Comparison of ENCODE assay signal across 22 cellular contexts in genomic region chr1:204304067-204304466, GRCh38. TPM values are rescaled to one million over a fixed set of nuclear protein-coding genes. Genes with fewer than 3 reads are reported as not detected.
DNase-seq lines count a peak whose midpoint lies in the region; ATAC-seq, FAIRE-seq and TF ChIP-seq lines count a peak whose summit lies in the region.
"Had no signal": no experiment of that assay in that cellular context is flagged by ENCODE, and none has a peak within 500 bp of the region (broad histone marks: within the 10 kb centered on the region; RNA-seq: fewer than 3 reads in every experiment).

No MANE protein-coding gene starts in this region.

- H2BK5ac ChIP-seq in H1 (ENCODE audit: low read depth, low read length): peak overlapping the region; percentile 91; the same call in 1 of the 2 replicates

- H3K23ac ChIP-seq in H1 (ENCODE audit: insufficient read length): no peak overlapping the region

- TF ChIP-seq EP300 in H1 (IDR thresholded peaks at IDR 0.05; ENCODE audit: borderline replicate concordance in 1 of 2, low read depth in 2 of 2, low read length in 2 of 2): peak in 1 of 2 experiments; percentile 53; a peak in 1 of 3 replicates

- no peak overlapping the region for H3K9ac ChIP-seq in HUES6 (ENCODE audit: low read length)
- no peak overlapping the region for H3K9ac ChIP-seq in H1 (replicated peaks in 1 of 4; ENCODE audit: extremely low read depth in 1 of 4, low read depth in 3 of 4, low read length in 3 of 4)

- H4K20me1 ChIP-seq in H1 (replicated peaks in 1 of 2; ENCODE audit: control insufficient read depth in 1 of 2, insufficient read depth in 2 of 2, low read length in 2 of 2): no peaks in the 10 kb centered on the region

- no peak for TF ChIP-seq CTCF in H1 (IDR thresholded peaks at IDR 0.05; ENCODE audit: control extremely low read depth in 1 of 3, insufficient read depth in 1 of 3, low read depth in 1 of 3, low read length in 3 of 3)

- H2BK120ac ChIP-seq in H1 (replicated peaks; ENCODE audit: low read depth, low read length): no peak overlapping the region

- H3K36me3 ChIP-seq in HUES6 (ENCODE audit: control insufficient read depth, insufficient read depth, low read length) (no peaks in the 10 kb centered on the region), H1 (ENCODE audit: control insufficient read depth in 2 of 4, insufficient read depth in 4 of 4, low read length in 3 of 4) (no peaks in the 10 kb centered on the region), mesodermal cell (ENCODE audit: control insufficient read depth, insufficient read depth, low read length) (no peaks in the 10 kb centered on the region)
- H3K36me3 ChIP-seq: brain microvascular endothelial cell had no signal

- H2BK15ac ChIP-seq in H1 (ENCODE audit: low read length): no peak overlapping the region

- no peak overlapping the region for H2AK5ac ChIP-seq in H1 (ENCODE audit: low read depth, low read length)

- DNase-seq in EH (ENCODE audit: low read depth) (peak; percentile 60), H1 (ENCODE audit: low read depth in 1 of 2, low spot score in 2 of 2) (peak in 1 of 2 experiments; percentile 46), DMS79 (lab: John Stamatoyannopoulos, UW) (no peak), germinal center (ENCODE audit: low spot score) (no peak)
- DNase-seq: activated CD4-positive, CD25-positive, alpha-beta regulatory T cell treated with anti-CD3 and anti-CD28 coated beads, Interleukin-2, amount 50 U/mL, for 72 hours; activated CD8-positive, alpha-beta memory T cell treated with anti-CD3 and anti-CD28 coated beads for 24 hours; activated naive CD8-positive, alpha-beta T cell treated with anti-CD3 and anti-CD28 coated beads, Interleukin-2, amount 10 ng/mL, durations not matched to agents 7 days and 5 days; brain microvascular endothelial cell; CD4-positive, CD25-positive, alpha-beta regulatory T cell; left ventricle myocardium superior; NCI-H146; NCI-H2171 treated with DMSO at 0.1 percent for 48 hours; nucleus accumbens; retina had no signal

- H3K56ac ChIP-seq in H1 (replicated peaks; ENCODE audit: insufficient read length, low read depth, low read length): no peak overlapping the region

- H3K4me1 ChIP-seq in HUES6 (ENCODE audit: control insufficient read depth, insufficient read depth, low read length) (peaks cover 48% of the 10 kb centered on the region), H1 (replicated peaks in 1 of 4; ENCODE audit: control insufficient read depth in 3 of 4, insufficient read depth in 4 of 4, low read length in 3 of 4) (peaks cover 7 to 32% (median 18%) of the 10 kb centered on the region in 4 experiments), mesodermal cell (ENCODE audit: control insufficient read depth, insufficient read depth, low read length, poor library complexity, severe bottlenecking) (peaks cover 34% of the 10 kb centered on the region)

- no peak overlapping the region; the same call in 1 of the 2 replicates for H2BK12ac ChIP-seq in H1 (ENCODE audit: low read depth, low read length)

- H3K79me1 ChIP-seq in H1 (ENCODE audit: low read depth, low read length): no peaks in the 10 kb centered on the region

- CTCF ChIA-PET in H1 (lab: Charles Lee; ENCODE audit: partially characterized antibody): interaction anchor here (0.8 to 13.2 kb wide), 14 partner anchors 10 to 433 kb away, joined by 3 to 168 read pairs (median 5); partner anchors contain the start of genes GOLT1A and PLEKHA6

- H2AFZ ChIP-seq in H1 (ENCODE audit: low read length): no peak overlapping the region

- H2BK20ac ChIP-seq in H1 (ENCODE audit: low read length): no peak overlapping the region

- TF ChIP-seq RAD21 in H1 (IDR thresholded peaks at IDR 0.05 in 1 of 2, conservative IDR thresholded peaks at IDR 0.05 in 1 of 2; ENCODE audit: low read depth in 2 of 2, low read length in 2 of 2): no peak

- H3K4ac ChIP-seq in H1 (replicated peaks; ENCODE audit: insufficient read length, low read depth, low read length): no peak overlapping the region

- H4K5ac ChIP-seq in H1 (ENCODE audit: insufficient read length, low read depth, low read length): no peak overlapping the region

- 23% methylated on average over 4 of the region's 4 CpGs; no CpG with 5 or more reads in 1 of the 2 experiments for WGBS in H1 (ENCODE audit: extremely low coverage in 1 of 2, insufficient coverage in 1 of 2, insufficient read length in 1 of 2, insufficient replicate concordance in 2 of 2, low coverage in 1 of 2, low lambda C conversion rate in 2 of 2, missing lambda C conversion rate in 1 of 2), 2 experiments
- WGBS in mesodermal cell (ENCODE audit: insufficient coverage in 2 of 2), 2 experiments: no CpG with 5 or more reads among the region's 4 CpGs

- peak; percentile 60 for FAIRE-seq in H1 (lab: Jason Lieb, UNC)
- FAIRE-seq: frontal cortex, HTR-8/SVneo had no signal

- H3K4me2 ChIP-seq in H1 (ENCODE audit: insufficient read depth in 1 of 2, low read depth in 2 of 2, low read length in 2 of 2): 0 out of 4 replicates have a peak overlapping the region, but pooled peaks have one; percentile 1 to 13

- ATAC-seq in GM21825 (IDR thresholded peaks at IDR 0.05; ENCODE audit: unreplicated experiment) (no peak), HG03108 (IDR thresholded peaks at IDR 0.05; ENCODE audit: unreplicated experiment) (no peak)
- ATAC-seq: left ventricle myocardium superior, Panc1 had no signal

- H3K14ac ChIP-seq in H1 (ENCODE audit: insufficient read length): no peak overlapping the region

- peak overlapping the region; percentile 61 for H3K27ac ChIP-seq in HUES6 (ENCODE audit: low read depth, low read length)
- H3K27ac ChIP-seq in H1 (ENCODE audit: low read depth, low read length): no peak overlapping the region; the same call in 1 of the 2 replicates
- peak overlapping the region; percentile 59 for H3K27ac ChIP-seq in mesodermal cell (ENCODE audit: low read depth, low read length, severe bottlenecking)
- H3K27ac ChIP-seq: brain microvascular endothelial cell, SK-N-MC had no signal

- H4K91ac ChIP-seq in H1 (replicated peaks; ENCODE audit: insufficient read length, low read length): no peak overlapping the region

- H3K27me3 ChIP-seq in HUES6 (ENCODE audit: control insufficient read depth, insufficient read depth, low read length) (peaks cover 5% of the 10 kb centered on the region; the same call in 1 of the 2 replicates), H1 (replicated peaks in 1 of 4; ENCODE audit: control insufficient read depth in 3 of 4, extremely low read depth in 1 of 4, insufficient read depth in 3 of 4, low read length in 3 of 4) (no peaks in the 10 kb centered on the region; a peak in 1 of 7 replicates)

- H3K4me3 ChIP-seq in HUES6 (ENCODE audit: low read depth, low read length) (no peak overlapping the region), H1 (ENCODE audit: extremely low read depth in 1 of 4, insufficient read depth in 2 of 4, low read depth in 3 of 4, low read length in 4 of 4) (no peak overlapping the region; a peak in 1 of 8 replicates), mesodermal cell (ENCODE audit: extremely low read depth, insufficient read depth, low read length, poor library complexity, severe bottlenecking) (no peak overlapping the region)
- H3K4me3 ChIP-seq: SK-N-MC had no signal

- no peaks in the 10 kb centered on the region for H3K9me3 ChIP-seq in HUES6 (ENCODE audit: control insufficient read depth, insufficient read depth, low read depth, low read length)
- H3K9me3 ChIP-seq in H1 (ENCODE audit: insufficient read depth in 2 of 2, low read depth in 1 of 2, low read length in 1 of 2): no peaks in the 10 kb centered on the region
- H3K9me3 ChIP-seq in mesodermal cell (ENCODE audit: control insufficient read depth, low read length): no peaks in the 10 kb centered on the region

- no peak overlapping the region for H3K18ac ChIP-seq in H1 (ENCODE audit: extremely low read depth, low read length)

- no peaks in the 10 kb centered on the region; the same call in 1 of the 2 replicates for H3K23me2 ChIP-seq in H1 (ENCODE audit: low read depth, low read length)

- H4K8ac ChIP-seq in H1 (ENCODE audit: extremely low read depth, insufficient read depth, low read length): no peak overlapping the region

- no peaks in the 10 kb centered on the region for H3K79me2 ChIP-seq in H1 (ENCODE audit: control insufficient read depth in 1 of 2, insufficient read depth in 2 of 2, low read length in 2 of 2)

- no peak for TF ChIP-seq POLR2A in H1 (IDR thresholded peaks at IDR 0.05; ENCODE audit: control extremely low read depth in 1 of 2, low read depth in 2 of 2, low read length in 2 of 2)

- POLR2A ChIA-PET in H1 (lab: Charles Lee; ENCODE audit: partially characterized antibody): interaction anchor here (0.8 kb wide), 2 partner anchors 8 to 93 kb away, joined by 3 read pairs; no protein-coding TSS in a partner anchor

TF ChIP-seq in H1, 55 proteins besides CTCF, POLR2A, EP300 and RAD21 (continues in another document):
- TF ChIP-seq, protein P1, sequence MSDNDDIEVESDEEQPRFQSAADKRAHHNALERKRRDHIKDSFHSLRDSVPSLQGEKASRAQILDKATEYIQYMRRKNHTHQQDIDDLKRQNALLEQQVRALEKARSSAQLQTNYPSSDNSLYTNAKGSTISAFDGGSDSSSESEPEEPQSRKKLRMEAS (IDR thresholded peaks at IDR 0.05): no peak
- TF ChIP-seq E2F6 (IDR thresholded peaks at IDR 0.05) (no peak), JUN (IDR thresholded peaks at IDR 0.05; ENCODE audit: low read depth, low read length) (no peak), TBP (IDR thresholded peaks at IDR 0.05; ENCODE audit: low read depth, low read length) (no peak), RNF2 (IDR thresholded peaks at IDR 0.05; ENCODE audit: borderline replicate concordance, low read depth, low read length, missing control alignments, poor library complexity, severe bottlenecking) (no peak)

RNA-seq across cellular contexts. Expression of gene PLEKHA6, which starts 55.7 kb away (rescaled TPM):
- 17.0 and 20.2 TPM in 2 replicates for total RNA-seq in H1 (2021; fragmentation: NEBNext Ultra II Directional; extraction: Animal tissue kit (Norgen Biotek cat#: 25700))
- polyA plus RNA-seq in H1 (2011; rRNA removed): 4.8 and 7.6 TPM in 2 replicates
- polyA plus RNA-seq in H1 (2011; cell fraction: cytosol; rRNA removed): 4.3 TPM
- 14.4 TPM for polyA plus RNA-seq in H1 (2011; cell fraction: nucleus; rRNA removed)
- polyA plus RNA-seq in H1 (2012, experiment 1 of 2): 6.7 to 8.7 TPM (median 7.6 TPM) in 4 replicates
- 5.8 TPM for polyA plus RNA-seq in H1 (2012, experiment 2 of 2)
- 5.4 TPM for polyA plus RNA-seq in H1 (2013, experiment 1 of 2)
- polyA plus RNA-seq in H1 (2013, experiment 2 of 2): 5.0 TPM
- polyA minus RNA-seq in H1 (2011; rRNA and poly(A)+ RNA removed): 5.3 and 6.3 TPM in 2 replicates
- 7.0 TPM for polyA minus RNA-seq in H1 (2011; cell fraction: cytosol; rRNA and poly(A)+ RNA removed)
- polyA minus RNA-seq in H1 (2011; cell fraction: nucleus; rRNA and poly(A)+ RNA removed): 8.2 TPM
- polyA plus RNA-seq in mesodermal cell (2013, experiment 1 of 2): 7.6 TPM
- polyA plus RNA-seq in mesodermal cell (2013, experiment 2 of 2): 9.2 TPM
- polyA plus RNA-seq: CD4-positive, CD25-positive, alpha-beta regulatory T cell had no signal
